In the genomic region with DNA sequence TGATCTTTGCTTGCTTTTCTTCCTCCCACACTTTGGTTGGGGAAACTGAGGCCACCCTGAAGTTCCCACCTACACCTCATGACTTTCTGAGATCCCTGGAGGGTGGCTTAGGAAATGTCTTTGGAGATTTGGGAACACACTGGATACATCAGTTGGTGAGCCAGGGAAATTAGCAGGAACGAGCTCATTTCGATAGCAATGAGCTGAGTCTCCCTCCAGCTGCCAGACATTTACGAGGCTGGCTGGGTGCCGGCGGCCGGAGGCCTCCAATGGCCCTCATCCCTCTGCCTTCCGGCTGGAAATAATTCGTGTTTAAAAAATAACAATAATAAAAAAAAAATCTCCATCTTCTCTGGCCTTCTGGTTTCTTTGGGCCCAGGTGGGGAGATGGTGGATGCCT, we compare ENCODE assay signal across 17 cellular contexts. TPM values are rescaled to one million over a fixed set of nuclear protein-coding genes. Genes with fewer than 3 reads are reported as not detected.
DNase-seq lines count a peak whose midpoint lies in the region; ATAC-seq and TF ChIP-seq lines count a peak whose summit lies in the region.
"Had no signal": no experiment of that assay in that cellular context is flagged by ENCODE, and none has a peak within 500 bp of the region (broad histone marks: within the 10 kb centered on the region; RNA-seq: fewer than 3 reads in every experiment).

No MANE protein-coding gene starts in this region.

- H3K4me1 ChIP-seq in right cardiac atrium (ENCODE audit: control insufficient read depth, insufficient read depth, low read length) (peaks cover 39% of the 10 kb centered on the region), smooth muscle cell (ENCODE audit: low read depth) (peaks cover 7% of the 10 kb centered on the region)
- H3K4me1 ChIP-seq: BE2C had no signal

- intact Hi-C loops in right cardiac atrium (cut with DNase I), result no loop called here
- intact Hi-C loops in CD14-positive monocyte (cut with micrococcal nuclease), result no loop called here

- H3K27me3 ChIP-seq in right cardiac atrium (ENCODE audit: control insufficient read depth, insufficient read depth) (no peaks in the 10 kb centered on the region), smooth muscle cell (ENCODE audit: low read depth) (no peaks in the 10 kb centered on the region)
- H3K27me3 ChIP-seq: BE2C, heart right ventricle had no signal

- DNase-seq in DMS79 (lab: John Stamatoyannopoulos, UW) (peak; percentile 1), T1000 (lab: John Stamatoyannopoulos, UW) (peak; percentile 31), right cardiac atrium (peak; percentile 76 to 92 (median 91)), smooth muscle cell (lab: John Stamatoyannopoulos, UW; ENCODE audit: unreplicated experiment) (no peak), CD14-positive monocyte (ENCODE audit: low spot score) (no peak), pons (ENCODE audit: low spot score) (no peak)
- DNase-seq: activated CD8-positive, alpha-beta memory T cell treated with anti-CD3 and anti-CD28 coated beads for 24 hours; activated gamma-delta T cell; BE2C; effector CD4-positive, alpha-beta T cell; SK-N-SH had no signal

- H3K4me3 Mint-ChIP-seq in CD14-positive monocyte, result no peak overlapping the region
- H3K4me3 Mint-ChIP-seq: GM23338, type B pancreatic cell had no signal

- peaks cover 100% of the 10 kb centered on the region for H4K20me1 ChIP-seq in smooth muscle cell (ENCODE audit: low read depth)

- H3K79me2 ChIP-seq in smooth muscle cell (ENCODE audit: low read depth), result peaks cover 100% of the 10 kb centered on the region

- H3K9ac ChIP-seq in smooth muscle cell (ENCODE audit: low read depth), result no peak overlapping the region
- H3K9ac ChIP-seq: SK-N-SH had no signal

- H3F3A ChIP-seq in smooth muscle cell (ENCODE audit: low read depth), result peaks cover 10% of the 10 kb centered on the region

- H3K27ac Mint-ChIP-seq in CD14-positive monocyte, result no peak overlapping the region
- H3K27ac Mint-ChIP-seq: GM23338, type B pancreatic cell had no signal

- no peak overlapping the region for H2AFZ ChIP-seq in smooth muscle cell (ENCODE audit: low read depth)
- H2AFZ ChIP-seq: GM23338 had no signal

- TF ChIP-seq CTCF in smooth muscle cell (IDR thresholded peaks at IDR 0.05; ENCODE audit: borderline replicate concordance, insufficient read depth, poor library complexity, severe bottlenecking) (no peak), CD14-positive monocyte (IDR thresholded peaks at IDR 0.05) (no peak)

- H3K4me3 ChIP-seq in right cardiac atrium (ENCODE audit: low read length), result no peak overlapping the region
- H3K4me3 ChIP-seq in smooth muscle cell, result no peak overlapping the region
- H3K4me3 ChIP-seq: GM23338, heart right ventricle had no signal

- H3K36me3 ChIP-seq in smooth muscle cell (ENCODE audit: low read depth), result no peaks in the 10 kb centered on the region
- H3K36me3 ChIP-seq: heart right ventricle had no signal

- 29% methylated on average over 8 of the region's 8 CpGs for WGBS in right cardiac atrium
- WGBS in smooth muscle cell (ENCODE audit: low lambda C conversion rate), result 39% methylated on average over 8 of the region's 8 CpGs

- H3K9me3 Mint-ChIP-seq in CD14-positive monocyte, result no peaks in the 10 kb centered on the region
- H3K9me3 Mint-ChIP-seq: GM23338, type B pancreatic cell had no signal

- H3K4me1 Mint-ChIP-seq in CD14-positive monocyte, result peaks cover 4% of the 10 kb centered on the region

- H3K4me2 ChIP-seq in smooth muscle cell, result peak overlapping the region; percentile 30
- H3K4me2 ChIP-seq: GM23338, SK-N-SH had no signal

- H3K27me3 Mint-ChIP-seq in CD14-positive monocyte (ENCODE audit: low read depth in 3 of 3), result peaks cover 0 to 4% (median 3%) of the 10 kb centered on the region in 3 donors
- H3K27me3 Mint-ChIP-seq: type B pancreatic cell had no signal

- H3K36me3 Mint-ChIP-seq in CD14-positive monocyte, result no peaks in the 10 kb centered on the region

- H3K27ac ChIP-seq in right cardiac atrium (ENCODE audit: low read length) (peak overlapping the region; percentile 25), smooth muscle cell (ENCODE audit: low read depth) (peak overlapping the region; percentile 71)

- no peaks in the 10 kb centered on the region for H3K9me3 ChIP-seq in right cardiac atrium (ENCODE audit: control insufficient read depth, low read length)
- H3K9me3 ChIP-seq in smooth muscle cell (replicated peaks; ENCODE audit: low read depth), result no peaks in the 10 kb centered on the region
- H3K9me3 ChIP-seq: BE2C, heart right ventricle, SK-N-SH had no signal

- ATAC-seq in right cardiac atrium (peak; percentile 20 to 30), GM21723 (IDR thresholded peaks at IDR 0.05; ENCODE audit: unreplicated experiment) (no peak), HG03378 (IDR thresholded peaks at IDR 0.05; ENCODE audit: unreplicated experiment) (no peak)
- ATAC-seq: GM23338 had no signal

RNA-seq across cellular contexts. Expression of gene SMAD6, which starts 38.8 kb away (rescaled TPM):
- total RNA-seq in right cardiac atrium (10 to 100 TPM; 54.5 to 68.8 (median 63.2) TPM), smooth muscle cell (41.6 and 42.6 TPM in 2 replicates)
- polyA plus RNA-seq in right cardiac atrium (31.6 TPM), smooth muscle cell (37.9 and 44.0 TPM in 2 replicates), CD14-positive monocyte (not detected)
- total RNA-seq: MCF 10A had no signal

Comparison
In these comparisons a context has a peak if more than half of its experiments do, and no peak if none do; other contexts are left out.
1. DNase-seq: peak in DMS79 (single experiment), T1000 (single experiment) and right cardiac atrium (3 of 3); none in smooth muscle cell (single experiment), CD14-positive monocyte (single experiment) and pons (single experiment).
2. ATAC-seq: peak in right cardiac atrium (2 of 2); none in GM21723 (single experiment) and HG03378 (single experiment).
3. RNA of gene SMAD6, which starts 38.8 kb away (polyA plus RNA-seq): 37.9 to 44.0 TPM in smooth muscle cell and 31.6 TPM in right cardiac atrium (single experiment); not detected in CD14-positive monocyte; every median in the first group is over 10 times any median in the second.